ENCODE assay signal across 9 cellular contexts in the genomic region with DNA sequence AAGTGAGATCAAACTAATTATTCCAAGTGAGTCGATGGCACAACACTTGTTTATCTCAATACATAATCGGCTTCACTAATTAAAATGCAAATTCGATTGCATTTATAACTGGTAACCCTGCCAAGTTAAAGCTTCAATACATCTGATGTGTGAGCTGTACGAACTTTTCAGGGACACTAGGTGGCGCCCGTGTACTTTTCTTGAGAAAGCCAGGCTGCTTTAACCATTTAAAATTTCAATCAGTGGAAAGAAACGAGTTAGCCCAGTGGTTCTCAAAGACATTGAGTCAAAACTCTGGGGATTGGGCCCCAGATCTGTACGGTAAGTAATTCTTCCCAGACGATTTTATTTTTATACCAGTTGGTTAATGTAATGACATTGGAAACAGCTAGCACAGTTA.
A peak's percentile ranks its signal among the peaks of the same experiment; 100 is the strongest.
DNase-seq lines count a peak whose midpoint lies in the region; ATAC-seq and TF ChIP-seq lines count a peak whose summit lies in the region.
"Had no signal": no experiment of that assay in that cellular context is flagged by ENCODE, and none has a peak within 500 bp of the region (broad histone marks: within the 10 kb centered on the region; RNA-seq: fewer than 3 reads in every experiment).

No MANE protein-coding gene starts in this region.

- H3K27ac ChIP-seq in upper lobe of left lung = no peak overlapping the region

- DNase-seq in AG09309 (ENCODE audit: low read depth) = peak; percentile 29
- peak; percentile 67 to 76 for DNase-seq in Kasumi-1 (lab: John Stamatoyannopoulos, UW)
- DNase-seq in OCI-M1 (lab: John Stamatoyannopoulos, UW) = peak; percentile 70
- peak; percentile 28 for DNase-seq in activated T-cell treated with anti-CD3 and anti-CD28 coated beads, Interleukin-2, amount 50 U/mL, for 4 hours
- DNase-seq in fibroblast of the aortic adventitia (ENCODE audit: low read depth) = peak; percentile 75
- peak; percentile 17 for DNase-seq in occipital lobe (lab: John Stamatoyannopoulos, UW)
- peak in 1 of 2 donors; percentile 64 for DNase-seq in upper lobe of left lung
- DNase-seq: naive B cell had no signal

- TF ChIP-seq CTCF in AG09309 (IDR thresholded peaks at IDR 0.05; ENCODE audit: control insufficient read depth, insufficient read depth, low read depth, low read length, missing control alignments) (peak; percentile 82), fibroblast of the aortic adventitia (IDR thresholded peaks at IDR 0.05; ENCODE audit: insufficient read depth, low read length) (peak; percentile 83), upper lobe of left lung (IDR thresholded peaks at IDR 0.05) (peak; percentile 35 to 83 (median 74))

- no peaks in the 10 kb centered on the region for H3K4me1 Mint-ChIP-seq in activated T-cell treated with anti-CD3 and anti-CD28 coated beads, Interleukin-2, amount 50 U/mL, for 4 hours (ENCODE audit: low read depth)

- no peak overlapping the region for H3K4me3 ChIP-seq in AG09309 (ENCODE audit: control insufficient read depth, low read depth, low read length)
- H3K4me3 ChIP-seq in fibroblast of the aortic adventitia (ENCODE audit: low read depth, low read length) = no peak overlapping the region
- no peak overlapping the region for H3K4me3 ChIP-seq in upper lobe of left lung

- H3K4me3 Mint-ChIP-seq in activated T-cell treated with anti-CD3 and anti-CD28 coated beads, Interleukin-2, amount 50 U/mL, for 4 hours = no peak overlapping the region

- WGBS in upper lobe of left lung, 2 donors = 2 to 4% methylated on average over 9 of the region's 9 CpGs

- TF ChIP-seq POLR2A in upper lobe of left lung (IDR thresholded peaks at IDR 0.05) = no peak

- no peaks in the 10 kb centered on the region for H3K36me3 Mint-ChIP-seq in activated T-cell treated with anti-CD3 and anti-CD28 coated beads, Interleukin-2, amount 50 U/mL, for 4 hours (ENCODE audit: insufficient read depth)
- H3K36me3 Mint-ChIP-seq: naive B cell had no signal

- peak; percentile 40 for ATAC-seq in GM18868 (IDR thresholded peaks at IDR 0.05; ENCODE audit: unreplicated experiment)
- ATAC-seq in activated T-cell treated with anti-CD3 and anti-CD28 coated beads, Interleukin-2, amount 50 U/mL, for 4 hours = peak; percentile 48 to 60
- ATAC-seq in upper lobe of left lung (ENCODE audit: low FRiP score in 2 of 2) = peak; percentile 67 to 86

- no peaks in the 10 kb centered on the region for H3K9me3 Mint-ChIP-seq in activated T-cell treated with anti-CD3 and anti-CD28 coated beads, Interleukin-2, amount 50 U/mL, for 4 hours

- no peaks in the 10 kb centered on the region for H3K9me3 ChIP-seq in upper lobe of left lung

- no peak for TF ChIP-seq EP300 in upper lobe of left lung (IDR thresholded peaks at IDR 0.05)

- H3K36me3 ChIP-seq in upper lobe of left lung = no peaks in the 10 kb centered on the region

- no peaks in the 10 kb centered on the region for H3K27me3 Mint-ChIP-seq in activated T-cell treated with anti-CD3 and anti-CD28 coated beads, Interleukin-2, amount 50 U/mL, for 4 hours (ENCODE audit: low read depth)

- no peaks in the 10 kb centered on the region for H3K4me1 ChIP-seq in upper lobe of left lung

- H3K27me3 ChIP-seq in upper lobe of left lung = no peaks in the 10 kb centered on the region
